ENCODE assay signal across 8 cellular contexts in the genomic region with DNA sequence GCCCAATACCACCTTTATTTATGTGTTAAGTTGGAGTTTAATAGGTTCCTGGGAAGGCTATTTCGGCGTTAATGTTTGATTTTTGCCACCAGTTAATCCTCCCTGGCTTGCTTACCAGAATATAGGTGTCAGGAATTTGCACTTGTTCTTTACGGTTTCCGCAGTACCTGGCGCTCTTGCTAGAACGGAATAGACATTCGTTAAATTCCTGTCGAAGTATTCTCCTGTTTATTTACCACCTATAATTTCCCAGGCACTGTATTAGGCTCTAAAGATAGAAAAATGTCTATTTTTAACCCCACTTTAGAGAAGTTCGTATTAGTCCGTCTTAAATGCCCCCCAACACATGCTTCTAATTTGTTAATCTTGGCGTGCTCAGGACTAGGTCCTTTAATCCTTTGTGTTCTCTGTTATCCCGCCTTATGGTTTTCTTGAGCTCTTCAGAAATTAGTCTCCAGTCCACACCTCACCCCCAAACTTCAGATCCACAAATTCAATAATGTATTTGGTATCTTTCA. TPM values are rescaled to one million over a fixed set of nuclear protein-coding genes. Genes with fewer than 3 reads are reported as not detected.
A peak's percentile ranks its signal among the peaks of the same experiment; 100 is the strongest.
DNase-seq lines count a peak whose midpoint lies in the region; ATAC-seq and TF ChIP-seq lines count a peak whose summit lies in the region.

No MANE protein-coding gene starts in this region.

- TF ChIP-seq EP300 in ovary (IDR thresholded peaks at IDR 0.05): no peak

- H3K4me1 ChIP-seq in Karpas-422 (ENCODE audit: low read length): peaks cover 22% of the 10 kb centered on the region
- peaks cover 4 to 6% of the 10 kb centered on the region in 2 donors for H3K4me1 ChIP-seq in duodenal mucosa (ENCODE audit: control insufficient read depth in 1 of 2, insufficient read depth in 2 of 2, low read length in 2 of 2)
- H3K4me1 ChIP-seq in ovary (ENCODE audit: insufficient read depth): peaks cover 2% of the 10 kb centered on the region

- no peak for TF ChIP-seq POLR2A in ovary (IDR thresholded peaks at IDR 0.05)

- no peaks in the 10 kb centered on the region for H4K20me1 ChIP-seq in Karpas-422 (ENCODE audit: insufficient read depth, low read depth, low read length)

- H3K27me3 ChIP-seq in Karpas-422 (ENCODE audit: low read length): no peaks in the 10 kb centered on the region
- H3K27me3 ChIP-seq in duodenal mucosa (ENCODE audit: control insufficient read depth in 1 of 2, insufficient read depth in 2 of 2, low read length in 2 of 2): peaks cover 0 to 3% of the 10 kb centered on the region in 2 donors
- no peaks in the 10 kb centered on the region for H3K27me3 ChIP-seq in ovary

- H3K9ac ChIP-seq in Karpas-422 (ENCODE audit: low read length) (peak overlapping the region; percentile 83), duodenal mucosa (ENCODE audit: low read depth in 1 of 2, low read length in 2 of 2) (peak overlapping the region; percentile 43 to 54)

- ATAC-seq in HG02763 (IDR thresholded peaks at IDR 0.05; ENCODE audit: unreplicated experiment): no peak
- ATAC-seq in GM21825 (IDR thresholded peaks at IDR 0.05; ENCODE audit: unreplicated experiment): no peak
- no peak for ATAC-seq in HG03378 (IDR thresholded peaks at IDR 0.05; ENCODE audit: unreplicated experiment)

- no peaks in the 10 kb centered on the region for H3K9me2 ChIP-seq in Karpas-422 (replicated peaks; ENCODE audit: insufficient read depth, low read length)

- H3K27ac ChIP-seq in Karpas-422 (ENCODE audit: low read length) (no peak overlapping the region), duodenal mucosa (ENCODE audit: low read depth, low read length) (no peak overlapping the region), ovary (no peak overlapping the region)

- DNase-seq in Karpas-422 (peak; percentile 51), ovary (no peak), globus pallidus (ENCODE audit: low spot score) (no peak)

- intact Hi-C loops in ovary (cut with DNase I): no loop called here

- peak overlapping the region; percentile 93 for H2AFZ ChIP-seq in Karpas-422 (ENCODE audit: low read length)

- H3K79me2 ChIP-seq in Karpas-422 (ENCODE audit: low read length): peaks cover 55% of the 10 kb centered on the region

- no peaks in the 10 kb centered on the region; the same call in 1 of the 2 replicates for H3K9me3 ChIP-seq in Karpas-422 (ENCODE audit: low read length)
- no peaks in the 10 kb centered on the region for H3K9me3 ChIP-seq in duodenal mucosa (ENCODE audit: control insufficient read depth in 1 of 2, low read length in 2 of 2)
- no peaks in the 10 kb centered on the region for H3K9me3 ChIP-seq in ovary

- TF ChIP-seq CTCF in ovary (IDR thresholded peaks at IDR 0.05): no peak

- H3K4me2 ChIP-seq in Karpas-422 (ENCODE audit: low read depth, low read length, poor library complexity, severe bottlenecking): peak overlapping the region; percentile 78

- WGBS in ovary, 3 donors: 9 to 11% (median 9%) methylated on average over 12 of the region's 12 CpGs

- H3K4me3 ChIP-seq in GM08714 (ENCODE audit: low read length): peak overlapping the region; percentile 65
- H3K4me3 ChIP-seq in Karpas-422 (ENCODE audit: low read length): peak overlapping the region; percentile 94
- peak overlapping the region; percentile 76 to 79 for H3K4me3 ChIP-seq in duodenal mucosa (ENCODE audit: low read depth in 1 of 2, low read length in 2 of 2)
- peak overlapping the region; percentile 39 for H3K4me3 ChIP-seq in ovary

- peaks cover 3% of the 10 kb centered on the region; the same call in 1 of the 2 replicates for H3K36me3 ChIP-seq in Karpas-422 (ENCODE audit: insufficient read depth, low read length)
- no peaks in the 10 kb centered on the region for H3K36me3 ChIP-seq in duodenal mucosa (ENCODE audit: control insufficient read depth in 1 of 2, insufficient read depth in 2 of 2, low read length in 2 of 2)
- H3K36me3 ChIP-seq in ovary: no peaks in the 10 kb centered on the region

RNA-seq across cellular contexts. Expression of a gene that starts 0.6 kb away (rescaled TPM):
- 12.5 and 31.0 TPM in 2 replicates for total RNA-seq in Karpas-422 (2014; rRNA removed; shearing (Covaris generic); ENCODE audit: low replicate concordance)
- 1 to 10 TPM in 3 of 7 donors, under 1 TPM in 4; 0.25 to 3.4 (median 0.99) TPM for total RNA-seq in ovary
- 1 to 10 TPM; 1.1 to 3.5 TPM for polyA plus RNA-seq in ovary

RNA-seq across cellular contexts. Expression of a gene that starts 46.7 kb away (rescaled TPM):
- total RNA-seq in Karpas-422 (2014; rRNA removed; shearing (Covaris generic); ENCODE audit: low replicate concordance): 1.0 and 4.5 TPM in 2 replicates
- total RNA-seq in ovary: 10 to 100 TPM in 1 of 7 donors, 1 to 10 TPM in 6; 1.4 to 14.0 (median 2.0) TPM
- polyA plus RNA-seq in ovary: 1 to 10 TPM in 1 of 2 donors, under 1 TPM in 1; 0.81 to 7.2 TPM

Comparison
In these comparisons a context has a peak if more than half of its experiments do, and no peak if none do; other contexts are left out.
1. H3K4me3 ChIP-seq: peak in every context shown above with its lines; median percentile 94 in Karpas-422; 78 in duodenal mucosa; 65 in GM08714; 39 in ovary.